Comparison of ENCODE assay signal across 1 cellular context in the genomic region with DNA sequence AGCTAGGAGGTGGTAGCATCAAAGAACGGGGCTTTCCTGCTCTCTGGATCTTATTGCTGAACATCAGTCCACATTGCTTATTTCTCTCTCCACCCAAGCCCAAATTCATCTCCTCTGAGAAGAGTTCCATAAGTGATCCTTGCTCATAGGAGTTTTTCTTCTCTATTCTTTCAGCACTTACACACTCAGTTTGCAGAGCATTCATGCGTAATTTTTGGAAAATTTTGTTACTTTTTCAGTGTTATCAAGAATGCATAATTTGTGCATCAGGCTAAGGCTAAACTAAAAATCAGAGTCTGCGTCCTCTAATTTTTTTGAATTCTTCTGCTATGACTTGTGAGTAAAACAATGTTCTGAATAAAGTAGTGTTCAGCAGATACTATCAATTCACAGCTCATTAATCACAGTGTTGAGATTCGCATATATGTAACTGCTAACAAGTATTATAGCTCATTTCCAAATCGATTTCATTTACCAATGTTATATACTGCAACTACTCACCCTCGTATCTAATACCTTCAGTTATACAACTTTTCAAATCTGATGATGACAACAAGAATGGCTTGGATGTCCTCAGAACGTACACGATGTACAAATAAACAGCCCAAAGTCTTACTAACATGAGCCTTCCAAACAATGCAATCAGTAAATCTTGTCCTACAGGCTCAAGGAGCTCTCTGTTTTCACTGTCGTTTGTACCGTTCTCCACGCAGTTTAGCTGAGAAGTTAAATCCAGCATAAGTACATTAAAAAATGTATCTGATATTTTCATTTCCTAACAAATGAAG.
TF ChIP-seq lines count a peak whose summit lies in the region.

No MANE protein-coding gene starts in this region.

TF ChIP-seq in IMR-90, 13 proteins besides CTCF, POLR2A, EP300 and RAD21:
- no peak for TF ChIP-seq MXI1 (IDR thresholded peaks at IDR 0.05; ENCODE audit: borderline replicate concordance, low read depth, low read length)
- TF ChIP-seq USF2 (IDR thresholded peaks at IDR 0.05; ENCODE audit: low read depth, low read length), result no peak
- no peak for TF ChIP-seq RCOR1 (IDR thresholded peaks at IDR 0.05; ENCODE audit: insufficient replicate concordance, low read length)
- no peak for TF ChIP-seq CEBPB (IDR thresholded peaks at IDR 0.05; ENCODE audit: low read depth, low read length)
- TF ChIP-seq BHLHE40 (IDR thresholded peaks at IDR 0.05; ENCODE audit: low read depth, low read length), result no peak
- TF ChIP-seq NFE2L2 (IDR thresholded peaks at IDR 0.05; ENCODE audit: low read depth, low read length), result no peak
- TF ChIP-seq CHD1 (IDR thresholded peaks at IDR 0.05; ENCODE audit: low read depth, low read length), result no peak
- no peak for TF ChIP-seq RFX5 (IDR thresholded peaks at IDR 0.05; ENCODE audit: low read depth, low read length)
- TF ChIP-seq MAZ (IDR thresholded peaks at IDR 0.05; ENCODE audit: borderline replicate concordance, low read depth, low read length), result no peak
